Comparison of ENCODE assay signal across 1 cellular context in the genomic region with DNA sequence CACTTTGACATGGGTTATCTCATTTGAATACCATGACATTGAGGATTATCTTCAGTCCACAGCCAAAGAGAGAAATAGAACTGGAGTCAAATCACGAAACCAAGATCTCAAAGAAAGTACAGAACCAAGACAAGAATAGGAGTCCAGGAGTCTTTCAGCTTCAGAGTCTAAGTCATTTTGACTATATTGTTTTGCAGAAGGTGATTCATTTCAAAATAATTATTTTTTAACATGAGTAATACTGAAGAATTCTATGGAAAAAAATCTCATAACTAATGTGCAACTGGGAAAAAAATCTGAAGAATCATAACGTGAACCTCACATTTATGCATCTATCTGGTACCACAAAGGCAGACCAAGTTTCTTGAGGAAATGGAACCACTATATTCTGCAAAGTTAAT.
TF ChIP-seq lines count a peak whose summit lies in the region.

No MANE protein-coding gene starts in this region.

TF ChIP-seq in GM12878, 131 proteins besides CTCF, POLR2A, EP300 and RAD21 (continued from another document):
- TF ChIP-seq NR2F1 (conservative IDR thresholded peaks at IDR 0.05) = no peak
- TF ChIP-seq SPI1 (IDR thresholded peaks at IDR 0.05; ENCODE audit: borderline replicate concordance, insufficient read depth, low read depth, low read length) = no peak
- no peak for TF ChIP-seq BACH1 (IDR thresholded peaks at IDR 0.05; ENCODE audit: borderline replicate concordance)
- no peak for TF ChIP-seq KLF5 (IDR thresholded peaks at IDR 0.05; ENCODE audit: partially characterized antibody)
- no peak for TF ChIP-seq HDGF (IDR thresholded peaks at IDR 0.05)
- TF ChIP-seq RB1 (IDR thresholded peaks at IDR 0.05; ENCODE audit: borderline replicate concordance) = no peak
- TF ChIP-seq ZBTB11 (CRISPR knock-in tag; IDR thresholded peaks at IDR 0.05) = no peak
- no peak for TF ChIP-seq ZNF592 (IDR thresholded peaks at IDR 0.05)
- no peak for TF ChIP-seq BHLHE40 (IDR thresholded peaks at IDR 0.05; ENCODE audit: borderline replicate concordance in 1 of 2, low read depth in 2 of 2, low read length in 1 of 2)
- TF ChIP-seq ASH2L (IDR thresholded peaks at IDR 0.05; ENCODE audit: borderline replicate concordance, low read depth) = no peak
- TF ChIP-seq, protein P1, sequence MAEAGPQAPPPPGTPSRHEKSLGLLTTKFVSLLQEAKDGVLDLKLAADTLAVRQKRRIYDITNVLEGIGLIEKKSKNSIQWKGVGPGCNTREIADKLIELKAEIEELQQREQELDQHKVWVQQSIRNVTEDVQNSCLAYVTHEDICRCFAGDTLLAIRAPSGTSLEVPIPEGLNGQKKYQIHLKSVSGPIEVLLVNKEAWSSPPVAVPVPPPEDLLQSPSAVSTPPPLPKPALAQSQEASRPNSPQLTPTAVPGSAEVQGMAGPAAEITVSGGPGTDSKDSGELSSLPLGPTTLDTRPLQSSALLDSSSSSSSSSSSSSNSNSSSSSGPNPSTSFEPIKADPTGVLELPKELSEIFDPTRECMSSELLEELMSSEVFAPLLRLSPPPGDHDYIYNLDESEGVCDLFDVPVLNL (IDR thresholded peaks at IDR 0.05; ENCODE audit: low read depth, low read length) = no peak
- no peak for TF ChIP-seq ZNF687 (IDR thresholded peaks at IDR 0.05)
- no peak for TF ChIP-seq NBN (IDR thresholded peaks at IDR 0.05)
- no peak for TF ChIP-seq ZNF274 (IDR thresholded peaks at IDR 0.05; ENCODE audit: insufficient read depth, insufficient read length)
- TF ChIP-seq MYB (IDR thresholded peaks at IDR 0.05; ENCODE audit: borderline replicate concordance, low read depth, low read length) = no peak
- no peak for TF ChIP-seq BRCA1 (IDR thresholded peaks at IDR 0.05; ENCODE audit: low read depth, low read length)
- no peak for TF ChIP-seq MLLT1 (IDR thresholded peaks at IDR 0.05)
- no peak for TF ChIP-seq CREM (IDR thresholded peaks at IDR 0.05; ENCODE audit: low read depth)
